ENCODE assay signal across 1 cellular context in genomic region chr6:7159790-7160525, GRCh38.
TF ChIP-seq lines count a peak whose summit lies in the region.

No MANE protein-coding gene starts in this region.

TF ChIP-seq in HepG2, 621 proteins besides CTCF, POLR2A, EP300 and RAD21:
- 0 out of 2 replicates have a peak, but pooled peaks have one; percentile 34 for TF ChIP-seq TSC22D2 (CRISPR knock-in tag; IDR thresholded peaks at IDR 0.05; ENCODE audit: borderline replicate concordance)
- 0 out of 2 replicates have a peak, but pooled peaks have one; percentile 41 for TF ChIP-seq SIN3A (IDR thresholded peaks at IDR 0.05; ENCODE audit: borderline replicate concordance, low read depth, low read length)
- peak; percentile 65; the same call in 1 of the 2 replicates for TF ChIP-seq CHD4 (IDR thresholded peaks at IDR 0.05; ENCODE audit: borderline replicate concordance, low read length)
- no peak for TF ChIP-seq ZNF180 (CRISPR knock-in tag; IDR thresholded peaks at IDR 0.05; ENCODE audit: borderline replicate concordance, low read depth)
- TF ChIP-seq MED8 (CRISPR knock-in tag; IDR thresholded peaks at IDR 0.05; ENCODE audit: insufficient replicate concordance) = no peak
- TF ChIP-seq TFAP4 (IDR thresholded peaks at IDR 0.05; ENCODE audit: borderline replicate concordance, low read depth) = peak; percentile 83; the same call in 1 of the 2 replicates
- TF ChIP-seq REXO4 (CRISPR knock-in tag; IDR thresholded peaks at IDR 0.05; ENCODE audit: borderline replicate concordance) = no peak
- 0 out of 2 replicates have a peak, but pooled peaks have one; percentile 55 for TF ChIP-seq THYN1 (CRISPR knock-in tag; IDR thresholded peaks at IDR 0.05; ENCODE audit: borderline replicate concordance, low read depth)
- TF ChIP-seq ZKSCAN1 (IDR thresholded peaks at IDR 0.05; ENCODE audit: low read length) = peak; percentile 94
- TF ChIP-seq HMGXB3 (CRISPR knock-in tag; IDR thresholded peaks at IDR 0.05; ENCODE audit: borderline replicate concordance) = 0 out of 2 replicates have a peak, but pooled peaks have one; percentile 13
- peak; percentile 42; the same call in 1 of the 2 replicates for TF ChIP-seq NAIF1 (CRISPR knock-in tag; IDR thresholded peaks at IDR 0.05; ENCODE audit: borderline replicate concordance)
- no peak for TF ChIP-seq FIP1L1 (IDR thresholded peaks at IDR 0.05; ENCODE audit: borderline replicate concordance, insufficient read depth, low read depth, low read length)
- TF ChIP-seq ZNF33A (CRISPR knock-in tag; IDR thresholded peaks at IDR 0.05; ENCODE audit: borderline replicate concordance) = 0 out of 2 replicates have a peak, but pooled peaks have one; percentile 21
- no peak for TF ChIP-seq ZNF839 (CRISPR knock-in tag; IDR thresholded peaks at IDR 0.05; ENCODE audit: borderline replicate concordance)
- TF ChIP-seq RORA (CRISPR knock-in tag; IDR thresholded peaks at IDR 0.05) = peak; percentile 6; the same call in 1 of the 2 replicates
- 0 out of 2 replicates have a peak, but pooled peaks have one; percentile 40 for TF ChIP-seq ZBTB40 (IDR thresholded peaks at IDR 0.05)
- TF ChIP-seq ZBTB40 (CRISPR knock-in tag; IDR thresholded peaks at IDR 0.05) = no peak
- TF ChIP-seq CENPX (CRISPR knock-in tag; IDR thresholded peaks at IDR 0.05) = 0 out of 2 replicates have a peak, but pooled peaks have one; percentile 6
- peak in 1 of 2 experiments; percentile 28; a peak in 1 of 4 replicates for TF ChIP-seq MAFK (conservative IDR thresholded peaks at IDR 0.05 in 1 of 2, IDR thresholded peaks at IDR 0.05 in 1 of 2; ENCODE audit: low read length in 2 of 2)
- no peak for TF ChIP-seq NR0B2 (CRISPR knock-in tag; IDR thresholded peaks at IDR 0.05)
